8 cellular contexts compared by ENCODE assay signal in the genomic region with DNA sequence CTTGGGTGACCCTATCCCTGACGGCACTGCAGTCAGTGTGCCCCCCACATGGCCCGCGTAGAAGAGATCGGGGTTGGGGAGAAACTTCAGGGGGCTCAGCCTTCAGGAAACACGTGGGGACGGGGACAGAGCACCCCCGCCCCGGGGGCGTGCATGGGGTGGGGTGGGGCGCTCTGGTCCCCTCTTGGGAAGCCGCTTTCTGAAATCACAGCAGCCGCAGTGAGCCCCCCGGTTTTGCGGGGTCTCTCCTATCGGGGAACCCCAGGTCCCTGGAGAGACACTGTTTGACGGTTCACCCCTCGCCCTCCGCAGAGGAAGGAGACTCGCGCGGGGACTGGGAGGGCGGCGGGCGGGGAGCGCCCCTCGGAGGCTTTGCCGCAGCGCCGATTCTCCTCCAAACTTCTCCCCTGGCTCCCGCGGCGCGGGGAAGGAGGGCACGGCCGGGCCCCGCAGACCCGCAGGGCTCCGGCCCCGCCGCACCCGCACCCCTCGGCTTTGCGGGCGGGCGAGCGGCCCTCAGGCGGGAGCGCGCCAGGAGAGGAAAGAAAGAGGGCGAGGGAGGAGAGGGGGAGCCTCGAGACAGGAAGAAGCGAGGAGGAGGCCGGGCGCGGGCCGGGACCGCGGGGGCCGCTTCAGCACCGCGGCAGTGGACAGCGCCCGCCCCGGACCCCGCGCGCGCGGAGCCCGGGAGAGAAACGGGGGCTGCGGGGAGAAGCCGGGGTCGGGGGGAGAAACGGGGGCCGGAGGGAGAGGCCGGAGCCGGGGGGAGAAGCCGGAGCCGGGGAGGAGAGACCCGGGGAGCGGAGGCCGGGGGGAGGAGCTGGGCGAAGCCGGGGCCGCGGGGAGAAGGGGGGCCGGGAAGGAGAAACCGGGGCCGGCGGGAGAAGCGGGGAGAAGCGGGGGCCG. TPM values are rescaled to one million over a fixed set of nuclear protein-coding genes. Genes with fewer than 3 reads are reported as not detected.
A peak's percentile ranks its signal among the peaks of the same experiment; 100 is the strongest.
DNase-seq lines count a peak whose midpoint lies in the region; ATAC-seq and TF ChIP-seq lines count a peak whose summit lies in the region.

No MANE protein-coding gene starts in this region.

- no peak for TF ChIP-seq CTCF in CD4-positive, alpha-beta T cell (IDR thresholded peaks at IDR 0.05)
- no peak for TF ChIP-seq CTCF in right lobe of liver (IDR thresholded peaks at IDR 0.05)

- H3K9me3 Mint-ChIP-seq in CD4-positive, alpha-beta T cell, result no peaks in the 10 kb centered on the region

- peaks cover 66% of the 10 kb centered on the region for H3K27me3 Mint-ChIP-seq in CD4-positive, alpha-beta T cell

- H3K27ac ChIP-seq in CD4-positive, alpha-beta T cell (ENCODE audit: low read depth, low read length), result no peak overlapping the region
- H3K27ac ChIP-seq in right lobe of liver, result no peak overlapping the region

- POLR2A ChIA-PET in CD4-positive, alpha-beta T cell (lab: Charles Lee), result no interaction called here

- peaks cover 6% of the 10 kb centered on the region for H3K4me1 Mint-ChIP-seq in CD4-positive, alpha-beta T cell (ENCODE audit: low read depth)

- H3K4me3 Mint-ChIP-seq in CD4-positive, alpha-beta T cell, result peak overlapping the region; percentile 20

- no peaks in the 10 kb centered on the region for H3K4me1 ChIP-seq in right lobe of liver

- 3% methylated on average over 51 of the region's 94 CpGs for WGBS in right lobe of liver (ENCODE audit: insufficient coverage, low coverage, low lambda C conversion rate, missing lambda C conversion rate)

- intact Hi-C loops in CD4-positive, alpha-beta T cell (cut with DNase I, micrococcal nuclease), result loop anchor here in 1 of 2 experiments (5.0 kb wide), 1 partner anchor 107 kb away; a partner anchor contains a TSS
- intact Hi-C loops in right lobe of liver (cut with DNase I), result no loop called here

- TF ChIP-seq POLR2A in right lobe of liver (IDR thresholded peaks at IDR 0.05), result no peak

- DNase-seq in CD4-positive, alpha-beta T cell, result peak in 7 of 10 experiments; percentile 7 to 48 (median 24)
- DNase-seq in HuH-7.5 (ENCODE audit: low spot score) (peak; percentile 84), right lobe of liver (peak in 2 of 3 donors; percentile 31 to 42), NCI-H2196 (lab: John Stamatoyannopoulos, UW; ENCODE audit: unreplicated experiment) (no peak), NCI-H2196 treated with DMSO at 0.1 percent for 48 hours (lab: John Stamatoyannopoulos, UW; ENCODE audit: unreplicated experiment) (no peak)
- DNase-seq in central memory CD4-positive, alpha-beta T cell, result peak; percentile 31
- DNase-seq in NK-92 treated with Interleukin-12 subunit alpha and Interleukin-12 subunit beta, amount 100 ng/mL, for 24 hours (lab: John Stamatoyannopoulos, UW), result no peak

- peak overlapping the region in 2 of 3 donors; percentile 40 to 41 for H3K4me3 ChIP-seq in right lobe of liver

- no peaks in the 10 kb centered on the region for H3K36me3 Mint-ChIP-seq in CD4-positive, alpha-beta T cell (ENCODE audit: low read depth)

- no peaks in the 10 kb centered on the region for H3K9me3 ChIP-seq in CD4-positive, alpha-beta T cell (ENCODE audit: control insufficient read depth, low read length)
- H3K9me3 ChIP-seq in right lobe of liver, result no peaks in the 10 kb centered on the region

- no peaks in the 10 kb centered on the region for H3K36me3 ChIP-seq in right lobe of liver

- CTCF ChIA-PET in CD4-positive, alpha-beta T cell (lab: Charles Lee), result no interaction called here

- no peak overlapping the region for H3K27ac Mint-ChIP-seq in CD4-positive, alpha-beta T cell

- ATAC-seq in CD4-positive, alpha-beta T cell (ENCODE audit: poor library complexity), result peak; percentile 80
- peak; percentile 24 to 58 (median 48) for ATAC-seq in right lobe of liver
- ATAC-seq in HG02981 (IDR thresholded peaks at IDR 0.05; ENCODE audit: unreplicated experiment), result no peak

- H3K27me3 ChIP-seq in CD4-positive, alpha-beta T cell (ENCODE audit: control insufficient read depth, insufficient read depth, low read length), result peaks cover 69% of the 10 kb centered on the region
- H3K27me3 ChIP-seq in right lobe of liver, result no peaks in the 10 kb centered on the region

RNA-seq across cellular contexts. Expression of a gene that starts 0.6 kb away (rescaled TPM):
- 1 to 10 TPM; 1.5 TPM for total RNA-seq in CD4-positive, alpha-beta T cell
- 1 to 10 TPM in 5 of 6 experiments, under 1 TPM in 1; 0.86 to 3.7 (median 2.4) TPM for total RNA-seq in right lobe of liver

Comparison
In these comparisons a context has a peak if more than half of its experiments do, and no peak if none do; other contexts are left out.
1. DNase-seq: peak in CD4-positive, alpha-beta T cell (7 of 10), HuH-7.5 (single experiment), central memory CD4-positive, alpha-beta T cell (single experiment) and right lobe of liver (2 of 3); none in NCI-H2196 (single experiment), NK-92 treated with Interleukin-12 subunit alpha and Interleukin-12 subunit beta, amount 100 ng/mL, for 24 hours (single experiment) and NCI-H2196 treated with DMSO at 0.1 percent for 48 hours (single experiment).